In the genomic region with DNA sequence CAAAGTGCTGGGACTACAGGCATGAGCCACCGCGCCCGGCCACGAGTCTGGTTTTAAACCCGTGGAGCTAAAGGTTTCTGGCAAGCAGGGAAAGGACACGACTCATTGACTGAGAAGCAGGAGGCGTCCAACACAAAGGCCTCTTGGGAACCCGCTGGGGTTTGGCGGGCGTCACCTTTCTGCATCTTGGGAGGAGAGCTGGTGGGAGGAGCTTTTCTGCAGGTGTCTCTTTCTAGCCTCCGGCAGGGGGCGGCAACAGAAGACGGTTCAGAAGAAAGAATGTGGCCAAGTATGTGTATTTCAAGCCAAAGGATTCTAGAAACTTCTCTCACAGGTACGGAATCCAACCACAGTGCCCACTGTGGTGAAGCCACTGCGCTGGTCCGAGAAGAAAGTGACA, we compare ENCODE assay signal across 8 cellular contexts.
DNase-seq lines count a peak whose midpoint lies in the region; FAIRE-seq and TF ChIP-seq lines count a peak whose summit lies in the region.

No MANE protein-coding gene starts in this region.

- no peaks in the 10 kb centered on the region for H3K36me3 ChIP-seq in HEK293 (ENCODE audit: control insufficient read depth in 2 of 2, insufficient read depth in 1 of 2, low read length in 2 of 2)
- H3K36me3 ChIP-seq in urinary bladder (ENCODE audit: insufficient read depth), result no peaks in the 10 kb centered on the region

- DNase-seq in AG04450 (ENCODE audit: low read depth, low spot score) (no peak), RCC 7860 (ENCODE audit: low spot score) (peak; percentile 89), glomerular visceral epithelial cell (ENCODE audit: extremely low spot score) (peak; percentile 98), posterior vena cava (ENCODE audit: low spot score) (peak; percentile 91), amniotic stem cell (lab: John Stamatoyannopoulos, UW) (no peak)
- DNase-seq in activated effector memory CD4-positive, alpha-beta T cell treated with Interleukin-2 at 50 U/mL for 16 hours, result peak; percentile 52

- H3K4me1 ChIP-seq in HEK293 (ENCODE audit: control insufficient read depth, insufficient read depth, low read length) (peaks cover 17% of the 10 kb centered on the region), urinary bladder (ENCODE audit: insufficient read depth) (peaks cover 2% of the 10 kb centered on the region)

- peaks cover 4% of the 10 kb centered on the region; the same call in 1 of the 2 replicates for H3K9me3 ChIP-seq in AG04450 (ENCODE audit: control insufficient read depth, insufficient read depth, low read length)
- H3K9me3 ChIP-seq in HEK293 (ENCODE audit: control insufficient read depth, insufficient read depth, low read depth, low read length), result no peaks in the 10 kb centered on the region

- intact Hi-C loops in posterior vena cava (cut with DNase I), result no loop called here

- peak overlapping the region; percentile 57 for H3K27ac ChIP-seq in AG04450 (ENCODE audit: low read depth, low read length)
- no peak overlapping the region for H3K27ac ChIP-seq in HEK293 (ENCODE audit: extremely low read depth, low read depth, low read length)
- peak overlapping the region; percentile 33 for H3K27ac ChIP-seq in urinary bladder (ENCODE audit: low read depth)

- no peaks in the 10 kb centered on the region for H3K27me3 ChIP-seq in AG04450 (ENCODE audit: control insufficient read depth, insufficient read depth, low read length)

- 15% methylated on average over 16 of the region's 16 CpGs for WGBS in urinary bladder

- POLR2A ChIA-PET in AG04450 (lab: Yijun Ruan, JAX), result no interaction called here
- POLR2A ChIA-PET in HEK293 (lab: Yijun Ruan, JAX), result interaction anchor here (0.7 to 1.9 kb wide), 6 partner anchors 48 to 117 kb away, joined by 3 to 15 read pairs (median 8); a partner anchor contains a TSS

- TF ChIP-seq CTCF in AG04450 (IDR thresholded peaks at IDR 0.05; ENCODE audit: low read depth, low read length) (no peak), HEK293 (tag by site-specific recombination; IDR thresholded peaks at IDR 0.05) (peak; percentile 64)

- CTCF ChIA-PET in AG04450 (lab: Charles Lee), result interaction anchor here (1.1 kb wide), 1 partner anchor 71 kb away, joined by 3 read pairs; no protein-coding TSS in a partner anchor
- CTCF ChIA-PET in HEK293 (lab: Yijun Ruan, JAX), result interaction anchor here (0.5 to 5.3 kb wide), 39 partner anchors 10 to 467 kb away, joined by 3 to 54 read pairs (median 5); a partner anchor contains a TSS

- H3K4me3 ChIP-seq in AG04450 (ENCODE audit: low read depth, low read length) (no peak overlapping the region), HEK293 (ENCODE audit: low read depth, low read length) (no peak overlapping the region), urinary bladder (ENCODE audit: low read depth, low read length) (no peak overlapping the region)

- FAIRE-seq in RCC 7860 (lab: Jason Lieb, UNC), result peak; percentile 59

TF ChIP-seq in HEK293, 187 proteins besides CTCF, POLR2A, EP300 and RAD21 (continues in another document):
- TF ChIP-seq ZNF10 (tag by site-specific recombination; IDR thresholded peaks at IDR 0.05) (peak; percentile 84), ZNF561 (tag by site-specific recombination; IDR thresholded peaks at IDR 0.05; ENCODE audit: borderline replicate concordance) (peak; percentile 100), KLF10 (tag by site-specific recombination; IDR thresholded peaks at IDR 0.05) (peak; percentile 66; the same call in 1 of the 2 replicates), GLIS1 (tag by site-specific recombination; IDR thresholded peaks at IDR 0.05) (peak; percentile 71), ZBTB8A (tag by site-specific recombination; IDR thresholded peaks at IDR 0.05) (peak; percentile 49; the same call in 1 of the 2 replicates), ZNF654 (tag by site-specific recombination; IDR thresholded peaks at IDR 0.05; ENCODE audit: low read depth) (peak; percentile 26), ZNF324 (tag by site-specific recombination; IDR thresholded peaks at IDR 0.05) (no peak), ZNF223 (tag by site-specific recombination; IDR thresholded peaks at IDR 0.05) (no peak), ZNF76 (tag by site-specific recombination; IDR thresholded peaks at IDR 0.05; ENCODE audit: borderline replicate concordance, low read depth) (peak; percentile 45; the same call in 1 of the 2 replicates), ZNF600 (tag by site-specific recombination; IDR thresholded peaks at IDR 0.05) (peak; percentile 89), ZNF211 (tag by site-specific recombination; IDR thresholded peaks at IDR 0.05; ENCODE audit: low read depth) (no peak), KLF1 (tag by site-specific recombination; IDR thresholded peaks at IDR 0.05) (peak; percentile 28; the same call in 1 of the 2 replicates), SP7 (tag by site-specific recombination; IDR thresholded peaks at IDR 0.05) (peak; percentile 45; the same call in 1 of the 2 replicates), ZNF629 (tag by site-specific recombination; IDR thresholded peaks at IDR 0.05) (peak; percentile 42; the same call in 1 of the 2 replicates), OSR2 (tag by site-specific recombination; IDR thresholded peaks at IDR 0.05) (peak; percentile 59), SP3 (tag by site-specific recombination; IDR thresholded peaks at IDR 0.05) (0 out of 2 replicates have a peak, but pooled peaks have one; percentile 17), ZNF366 (tag by site-specific recombination; conservative IDR thresholded peaks at IDR 0.05) (0 out of 2 replicates have a peak, but pooled peaks have one; percentile 44), WT1 (tag by site-specific recombination; IDR thresholded peaks at IDR 0.05) (peak; percentile 42; the same call in 1 of the 2 replicates), SALL2 (tag by site-specific recombination; IDR thresholded peaks at IDR 0.05; ENCODE audit: borderline replicate concordance) (no peak), EGR2 (tag by site-specific recombination; IDR thresholded peaks at IDR 0.05; ENCODE audit: low read depth) (0 out of 2 replicates have a peak, but pooled peaks have one; percentile 17)
- TF ChIP-seq, protein P1, sequence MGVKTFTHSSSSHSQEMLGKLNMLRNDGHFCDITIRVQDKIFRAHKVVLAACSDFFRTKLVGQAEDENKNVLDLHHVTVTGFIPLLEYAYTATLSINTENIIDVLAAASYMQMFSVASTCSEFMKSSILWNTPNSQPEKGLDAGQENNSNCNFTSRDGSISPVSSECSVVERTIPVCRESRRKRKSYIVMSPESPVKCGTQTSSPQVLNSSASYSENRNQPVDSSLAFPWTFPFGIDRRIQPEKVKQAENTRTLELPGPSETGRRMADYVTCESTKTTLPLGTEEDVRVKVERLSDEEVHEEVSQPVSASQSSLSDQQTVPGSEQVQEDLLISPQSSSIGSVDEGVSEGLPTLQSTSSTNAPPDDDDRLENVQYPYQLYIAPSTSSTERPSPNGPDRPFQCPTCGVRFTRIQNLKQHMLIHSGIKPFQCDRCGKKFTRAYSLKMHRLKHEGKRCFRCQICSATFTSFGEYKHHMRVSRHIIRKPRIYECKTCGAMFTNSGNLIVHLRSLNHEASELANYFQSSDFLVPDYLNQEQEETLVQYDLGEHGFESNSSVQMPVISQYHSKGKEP (tag by site-specific recombination; IDR thresholded peaks at IDR 0.05), result 0 out of 2 replicates have a peak, but pooled peaks have one; percentile 6
- TF ChIP-seq, protein P2, sequence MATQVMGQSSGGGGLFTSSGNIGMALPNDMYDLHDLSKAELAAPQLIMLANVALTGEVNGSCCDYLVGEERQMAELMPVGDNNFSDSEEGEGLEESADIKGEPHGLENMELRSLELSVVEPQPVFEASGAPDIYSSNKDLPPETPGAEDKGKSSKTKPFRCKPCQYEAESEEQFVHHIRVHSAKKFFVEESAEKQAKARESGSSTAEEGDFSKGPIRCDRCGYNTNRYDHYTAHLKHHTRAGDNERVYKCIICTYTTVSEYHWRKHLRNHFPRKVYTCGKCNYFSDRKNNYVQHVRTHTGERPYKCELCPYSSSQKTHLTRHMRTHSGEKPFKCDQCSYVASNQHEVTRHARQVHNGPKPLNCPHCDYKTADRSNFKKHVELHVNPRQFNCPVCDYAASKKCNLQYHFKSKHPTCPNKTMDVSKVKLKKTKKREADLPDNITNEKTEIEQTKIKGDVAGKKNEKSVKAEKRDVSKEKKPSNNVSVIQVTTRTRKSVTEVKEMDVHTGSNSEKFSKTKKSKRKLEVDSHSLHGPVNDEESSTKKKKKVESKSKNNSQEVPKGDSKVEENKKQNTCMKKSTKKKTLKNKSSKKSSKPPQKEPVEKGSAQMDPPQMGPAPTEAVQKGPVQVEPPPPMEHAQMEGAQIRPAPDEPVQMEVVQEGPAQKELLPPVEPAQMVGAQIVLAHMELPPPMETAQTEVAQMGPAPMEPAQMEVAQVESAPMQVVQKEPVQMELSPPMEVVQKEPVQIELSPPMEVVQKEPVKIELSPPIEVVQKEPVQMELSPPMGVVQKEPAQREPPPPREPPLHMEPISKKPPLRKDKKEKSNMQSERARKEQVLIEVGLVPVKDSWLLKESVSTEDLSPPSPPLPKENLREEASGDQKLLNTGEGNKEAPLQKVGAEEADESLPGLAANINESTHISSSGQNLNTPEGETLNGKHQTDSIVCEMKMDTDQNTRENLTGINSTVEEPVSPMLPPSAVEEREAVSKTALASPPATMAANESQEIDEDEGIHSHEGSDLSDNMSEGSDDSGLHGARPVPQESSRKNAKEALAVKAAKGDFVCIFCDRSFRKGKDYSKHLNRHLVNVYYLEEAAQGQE (tag by site-specific recombination; IDR thresholded peaks at IDR 0.05), result no peak
- TF ChIP-seq, protein P3, sequence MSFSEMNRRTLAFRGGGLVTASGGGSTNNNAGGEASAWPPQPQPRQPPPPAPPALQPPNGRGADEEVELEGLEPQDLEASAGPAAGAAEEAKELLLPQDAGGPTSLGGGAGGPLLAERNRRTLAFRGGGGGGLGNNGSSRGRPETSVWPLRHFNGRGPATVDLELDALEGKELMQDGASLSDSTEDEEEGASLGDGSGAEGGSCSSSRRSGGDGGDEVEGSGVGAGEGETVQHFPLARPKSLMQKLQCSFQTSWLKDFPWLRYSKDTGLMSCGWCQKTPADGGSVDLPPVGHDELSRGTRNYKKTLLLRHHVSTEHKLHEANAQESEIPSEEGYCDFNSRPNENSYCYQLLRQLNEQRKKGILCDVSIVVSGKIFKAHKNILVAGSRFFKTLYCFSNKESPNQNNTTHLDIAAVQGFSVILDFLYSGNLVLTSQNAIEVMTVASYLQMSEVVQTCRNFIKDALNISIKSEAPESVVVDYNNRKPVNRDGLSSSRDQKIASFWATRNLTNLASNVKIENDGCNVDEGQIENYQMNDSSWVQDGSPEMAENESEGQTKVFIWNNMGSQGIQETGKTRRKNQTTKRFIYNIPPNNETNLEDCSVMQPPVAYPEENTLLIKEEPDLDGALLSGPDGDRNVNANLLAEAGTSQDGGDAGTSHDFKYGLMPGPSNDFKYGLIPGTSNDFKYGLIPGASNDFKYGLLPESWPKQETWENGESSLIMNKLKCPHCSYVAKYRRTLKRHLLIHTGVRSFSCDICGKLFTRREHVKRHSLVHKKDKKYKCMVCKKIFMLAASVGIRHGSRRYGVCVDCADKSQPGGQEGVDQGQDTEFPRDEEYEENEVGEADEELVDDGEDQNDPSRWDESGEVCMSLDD (tag by site-specific recombination; IDR thresholded peaks at IDR 0.05), result 0 out of 2 replicates have a peak, but pooled peaks have one; percentile 18

Comparison
In these comparisons a context has a peak if more than half of its experiments do, and no peak if none do; other contexts are left out.
1. DNase-seq: peak in RCC 7860 (single experiment), activated effector memory CD4-positive, alpha-beta T cell treated with Interleukin-2 at 50 U/mL for 16 hours (single experiment), glomerular visceral epithelial cell (single experiment) and posterior vena cava (single experiment); none in AG04450 (single experiment) and amniotic stem cell (single experiment).